ENCODE assay signal across 1 cellular context in the genomic region with DNA sequence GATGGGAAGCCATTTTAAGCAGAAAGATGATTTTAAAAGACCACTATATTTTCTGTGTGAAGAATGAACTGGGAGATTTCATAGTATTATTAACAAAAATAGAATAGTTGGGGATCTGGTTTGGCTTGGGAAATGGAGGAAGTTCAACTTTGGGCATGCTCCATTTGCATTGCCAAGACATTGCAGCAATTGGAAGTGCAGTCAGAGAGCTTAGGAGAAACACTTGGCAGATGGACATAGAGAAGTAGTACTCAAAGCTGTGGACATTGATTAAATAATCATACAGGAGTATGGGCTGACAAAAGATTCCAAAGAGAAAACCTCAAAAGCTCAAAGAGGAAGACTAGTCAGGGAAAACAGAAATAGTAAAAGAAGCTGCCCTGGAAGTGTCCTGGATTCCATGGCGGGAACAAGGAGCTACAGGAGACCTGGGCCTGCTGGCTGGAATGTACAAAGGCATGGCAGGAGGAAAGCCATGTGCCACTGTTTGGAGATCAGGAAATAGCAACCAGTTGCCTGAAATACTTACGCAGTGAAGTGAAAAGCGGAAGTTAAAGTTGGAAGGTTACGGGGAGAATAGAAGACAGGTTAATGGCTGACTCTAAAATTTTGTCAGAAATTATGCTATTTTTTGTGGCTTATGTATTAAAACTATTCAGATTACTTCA.
TF ChIP-seq lines count a peak whose summit lies in the region.

No MANE protein-coding gene starts in this region.

TF ChIP-seq in GM23338, 12 proteins besides CTCF, POLR2A, EP300 and RAD21 (continued from another document):
- TF ChIP-seq, protein P1, sequence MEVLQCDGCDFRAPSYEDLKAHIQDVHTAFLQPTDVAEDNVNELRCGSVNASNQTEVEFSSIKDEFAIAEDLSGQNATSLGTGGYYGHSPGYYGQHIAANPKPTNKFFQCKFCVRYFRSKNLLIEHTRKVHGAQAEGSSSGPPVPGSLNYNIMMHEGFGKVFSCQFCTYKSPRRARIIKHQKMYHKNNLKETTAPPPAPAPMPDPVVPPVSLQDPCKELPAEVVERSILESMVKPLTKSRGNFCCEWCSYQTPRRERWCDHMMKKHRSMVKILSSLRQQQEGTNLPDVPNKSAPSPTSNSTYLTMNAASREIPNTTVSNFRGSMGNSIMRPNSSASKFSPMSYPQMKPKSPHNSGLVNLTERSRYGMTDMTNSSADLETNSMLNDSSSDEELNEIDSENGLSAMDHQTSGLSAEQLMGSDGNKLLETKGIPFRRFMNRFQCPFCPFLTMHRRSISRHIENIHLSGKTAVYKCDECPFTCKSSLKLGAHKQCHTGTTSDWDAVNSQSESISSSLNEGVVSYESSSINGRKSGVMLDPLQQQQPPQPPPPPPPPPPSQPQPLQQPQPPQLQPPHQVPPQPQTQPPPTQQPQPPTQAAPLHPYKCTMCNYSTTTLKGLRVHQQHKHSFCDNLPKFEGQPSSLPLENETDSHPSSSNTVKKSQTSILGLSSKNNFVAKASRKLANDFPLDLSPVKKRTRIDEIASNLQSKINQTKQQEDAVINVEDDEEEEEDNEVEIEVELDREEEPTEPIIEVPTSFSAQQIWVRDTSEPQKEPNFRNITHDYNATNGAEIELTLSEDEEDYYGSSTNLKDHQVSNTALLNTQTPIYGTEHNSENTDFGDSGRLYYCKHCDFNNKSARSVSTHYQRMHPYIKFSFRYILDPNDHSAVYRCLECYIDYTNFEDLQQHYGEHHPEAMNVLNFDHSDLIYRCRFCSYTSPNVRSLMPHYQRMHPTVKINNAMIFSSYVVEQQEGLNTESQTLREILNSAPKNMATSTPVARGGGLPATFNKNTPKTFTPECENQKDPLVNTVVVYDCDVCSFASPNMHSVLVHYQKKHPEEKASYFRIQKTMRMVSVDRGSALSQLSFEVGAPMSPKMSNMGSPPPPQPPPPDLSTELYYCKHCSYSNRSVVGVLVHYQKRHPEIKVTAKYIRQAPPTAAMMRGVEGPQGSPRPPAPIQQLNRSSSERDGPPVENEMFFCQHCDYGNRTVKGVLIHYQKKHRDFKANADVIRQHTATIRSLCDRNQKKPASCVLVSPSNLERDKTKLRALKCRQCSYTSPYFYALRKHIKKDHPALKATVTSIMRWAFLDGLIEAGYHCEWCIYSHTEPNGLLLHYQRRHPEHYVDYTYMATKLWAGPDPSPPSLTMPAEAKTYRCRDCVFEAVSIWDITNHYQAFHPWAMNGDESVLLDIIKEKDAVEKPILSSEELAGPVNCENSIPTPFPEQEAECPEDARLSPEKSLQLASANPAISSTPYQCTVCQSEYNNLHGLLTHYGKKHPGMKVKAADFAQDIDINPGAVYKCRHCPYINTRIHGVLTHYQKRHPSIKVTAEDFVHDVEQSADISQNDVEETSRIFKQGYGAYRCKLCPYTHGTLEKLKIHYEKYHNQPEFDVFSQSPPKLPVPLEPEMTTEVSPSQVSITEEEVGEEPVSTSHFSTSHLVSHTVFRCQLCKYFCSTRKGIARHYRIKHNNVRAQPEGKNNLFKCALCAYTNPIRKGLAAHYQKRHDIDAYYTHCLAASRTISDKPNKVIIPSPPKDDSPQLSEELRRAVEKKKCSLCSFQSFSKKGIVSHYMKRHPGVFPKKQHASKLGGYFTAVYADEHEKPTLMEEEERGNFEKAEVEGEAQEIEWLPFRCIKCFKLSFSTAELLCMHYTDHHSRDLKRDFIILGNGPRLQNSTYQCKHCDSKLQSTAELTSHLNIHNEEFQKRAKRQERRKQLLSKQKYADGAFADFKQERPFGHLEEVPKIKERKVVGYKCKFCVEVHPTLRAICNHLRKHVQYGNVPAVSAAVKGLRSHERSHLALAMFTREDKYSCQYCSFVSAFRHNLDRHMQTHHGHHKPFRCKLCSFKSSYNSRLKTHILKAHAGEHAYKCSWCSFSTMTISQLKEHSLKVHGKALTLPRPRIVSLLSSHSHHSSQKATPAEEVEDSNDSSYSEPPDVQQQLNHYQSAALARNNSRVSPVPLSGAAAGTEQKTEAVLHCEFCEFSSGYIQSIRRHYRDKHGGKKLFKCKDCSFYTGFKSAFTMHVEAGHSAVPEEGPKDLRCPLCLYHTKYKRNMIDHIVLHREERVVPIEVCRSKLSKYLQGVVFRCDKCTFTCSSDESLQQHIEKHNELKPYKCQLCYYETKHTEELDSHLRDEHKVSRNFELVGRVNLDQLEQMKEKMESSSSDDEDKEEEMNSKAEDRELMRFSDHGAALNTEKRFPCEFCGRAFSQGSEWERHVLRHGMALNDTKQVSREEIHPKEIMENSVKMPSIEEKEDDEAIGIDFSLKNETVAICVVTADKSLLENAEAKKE (CRISPR knock-in tag; IDR thresholded peaks at IDR 0.05), result no peak
- no peak for TF ChIP-seq POLR2AphosphoS5 (IDR thresholded peaks at IDR 0.05; ENCODE audit: low read depth)
- no peak for TF ChIP-seq EZH2phosphoT487 (IDR thresholded peaks at IDR 0.05; ENCODE audit: unreplicated experiment)
- TF ChIP-seq, protein P2, sequence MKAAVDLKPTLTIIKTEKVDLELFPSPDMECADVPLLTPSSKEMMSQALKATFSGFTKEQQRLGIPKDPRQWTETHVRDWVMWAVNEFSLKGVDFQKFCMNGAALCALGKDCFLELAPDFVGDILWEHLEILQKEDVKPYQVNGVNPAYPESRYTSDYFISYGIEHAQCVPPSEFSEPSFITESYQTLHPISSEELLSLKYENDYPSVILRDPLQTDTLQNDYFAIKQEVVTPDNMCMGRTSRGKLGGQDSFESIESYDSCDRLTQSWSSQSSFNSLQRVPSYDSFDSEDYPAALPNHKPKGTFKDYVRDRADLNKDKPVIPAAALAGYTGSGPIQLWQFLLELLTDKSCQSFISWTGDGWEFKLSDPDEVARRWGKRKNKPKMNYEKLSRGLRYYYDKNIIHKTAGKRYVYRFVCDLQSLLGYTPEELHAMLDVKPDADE (IDR thresholded peaks at IDR 0.05), result no peak
- TF ChIP-seq REST (IDR thresholded peaks at IDR 0.05; ENCODE audit: unreplicated experiment), result no peak
- no peak for TF ChIP-seq EZH2 (IDR thresholded peaks at IDR 0.05; ENCODE audit: low read depth, unreplicated experiment)
- TF ChIP-seq ZNF331 (CRISPR knock-in tag; IDR thresholded peaks at IDR 0.05; ENCODE audit: low read depth), result no peak
